In the genomic region with DNA sequence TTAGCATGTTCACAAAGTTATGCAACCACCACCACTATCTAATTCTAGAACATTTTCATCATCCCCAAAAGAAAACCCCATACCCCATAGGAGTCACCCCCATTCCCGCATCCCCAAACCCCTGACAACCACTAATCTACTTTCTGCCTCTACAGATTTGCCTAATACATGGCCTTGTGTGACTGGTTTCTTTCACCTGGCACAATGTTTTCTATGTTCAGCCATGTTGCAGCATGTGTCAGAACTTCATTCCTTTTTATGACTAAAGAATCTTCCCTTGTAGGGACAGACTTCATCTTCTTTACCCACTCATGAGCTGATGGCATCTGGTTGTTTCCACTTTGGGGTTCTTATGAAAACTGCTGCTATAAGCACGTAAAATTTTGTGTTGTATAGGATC, we compare ENCODE assay signal across 11 cellular contexts. TPM values are rescaled to one million over a fixed set of nuclear protein-coding genes. Genes with fewer than 3 reads are reported as not detected.
A peak's percentile ranks its signal among the peaks of the same experiment; 100 is the strongest.
DNase-seq lines count a peak whose midpoint lies in the region; ATAC-seq and TF ChIP-seq lines count a peak whose summit lies in the region.
"Had no signal": no experiment of that assay in that cellular context is flagged by ENCODE, and none has a peak within 500 bp of the region (broad histone marks: within the 10 kb centered on the region; RNA-seq: fewer than 3 reads in every experiment).

No MANE protein-coding gene starts in this region.

- H4K5ac ChIP-seq in mesendoderm (ENCODE audit: low read length), result no peak overlapping the region

- H3K27me3 ChIP-seq in BLaER1 treated with 17β-estradiol and CSF1 and Interleukin-3, amounts not matched to agents 10 nM and 100 nM, result no peaks in the 10 kb centered on the region
- no peaks in the 10 kb centered on the region for H3K27me3 ChIP-seq in HL-60 (ENCODE audit: insufficient read depth, poor library complexity, severe bottlenecking)
- H3K27me3 ChIP-seq in body of pancreas, result no peaks in the 10 kb centered on the region
- no peaks in the 10 kb centered on the region for H3K27me3 ChIP-seq in neutrophil
- no peaks in the 10 kb centered on the region for H3K27me3 ChIP-seq in mesendoderm (ENCODE audit: insufficient read depth, low read length, poor library complexity)

- no peak overlapping the region for H3K23ac ChIP-seq in mesendoderm (ENCODE audit: low read length)

- no peak overlapping the region for H4K8ac ChIP-seq in mesendoderm (ENCODE audit: low read depth, low read length)

- no peak overlapping the region for H3K18ac ChIP-seq in mesendoderm (ENCODE audit: low read length)

- peaks cover 0 to 38% (median 0%) of the 10 kb centered on the region in 11 experiments; a peak in 6 of 22 replicates for H4K20me1 ChIP-seq in BLaER1 treated with 17β-estradiol and CSF1 and Interleukin-3, amounts not matched to agents 10 nM and 100 nM

- H3K9me3 ChIP-seq in BLaER1 treated with 17β-estradiol and CSF1 and Interleukin-3, amounts not matched to agents 10 nM and 100 nM (replicated peaks in 1 of 11), result peaks cover 0 to 9% (median 0%) of the 10 kb centered on the region in 11 experiments; a peak in 6 of 22 replicates
- no peaks in the 10 kb centered on the region for H3K9me3 ChIP-seq in body of pancreas
- H3K9me3 ChIP-seq in neutrophil, result no peaks in the 10 kb centered on the region

- no peak overlapping the region for H3K4ac ChIP-seq in mesendoderm (ENCODE audit: low read depth, low read length)

- intact Hi-C loops in body of pancreas (cut with DNase I), result no loop called here

- ATAC-seq in body of pancreas, result no peak
- ATAC-seq in GM18520 (IDR thresholded peaks at IDR 0.05; ENCODE audit: unreplicated experiment), result no peak
- ATAC-seq: GM23338 had no signal

- H3K4me2 ChIP-seq in BLaER1 treated with 17β-estradiol and CSF1 and Interleukin-3, amounts not matched to agents 10 nM and 100 nM, result peak overlapping the region; percentile 82 to 98 (median 91)
- no peak overlapping the region for H3K4me2 ChIP-seq in mesendoderm (ENCODE audit: low read length)

- H3K9ac ChIP-seq in BLaER1 treated with 17β-estradiol and CSF1 and Interleukin-3, amounts not matched to agents 10 nM and 100 nM, result peak overlapping the region; percentile 75 to 93 (median 84)
- no peak overlapping the region for H3K9ac ChIP-seq in mesendoderm (ENCODE audit: low read length)

- TF ChIP-seq POLR2A in body of pancreas (IDR thresholded peaks at IDR 0.05), result no peak

- no peak for TF ChIP-seq CTCF in HL-60 (IDR thresholded peaks at IDR 0.05; ENCODE audit: insufficient read depth, low read length)
- no peak for TF ChIP-seq CTCF in body of pancreas (IDR thresholded peaks at IDR 0.05)
- no peak for TF ChIP-seq CTCF in neutrophil (IDR thresholded peaks at IDR 0.05)

- H3K4me1 ChIP-seq in BLaER1 treated with 17β-estradiol and CSF1 and Interleukin-3, amounts not matched to agents 10 nM and 100 nM, result peaks cover 95 to 100% (median 98%) of the 10 kb centered on the region in 10 experiments
- H3K4me1 ChIP-seq in body of pancreas (peaks cover 52% of the 10 kb centered on the region), neutrophil (ENCODE audit: control insufficient read depth in 1 of 2, insufficient read depth in 1 of 2, low read depth in 1 of 2, low read length in 1 of 2) (peaks cover 83 to 86% of the 10 kb centered on the region in 2 experiments), mesendoderm (ENCODE audit: control insufficient read depth, low read depth, low read length) (no peaks in the 10 kb centered on the region)

- H2BK5ac ChIP-seq in mesendoderm (ENCODE audit: low read length), result no peak overlapping the region

- H2AK5ac ChIP-seq in mesendoderm (ENCODE audit: low read length), result no peak overlapping the region

- peaks cover 0 to 26% (median 14%) of the 10 kb centered on the region in 11 experiments; a peak in 12 of 22 replicates for H3K36me3 ChIP-seq in BLaER1 treated with 17β-estradiol and CSF1 and Interleukin-3, amounts not matched to agents 10 nM and 100 nM
- no peaks in the 10 kb centered on the region for H3K36me3 ChIP-seq in body of pancreas (replicated peaks in 1 of 2; ENCODE audit: insufficient read depth in 1 of 2, low read depth in 2 of 2)
- H3K36me3 ChIP-seq in neutrophil, result no peaks in the 10 kb centered on the region
- H3K36me3 ChIP-seq in mesendoderm (ENCODE audit: control insufficient read depth, insufficient read depth, low read length), result no peaks in the 10 kb centered on the region

- peak overlapping the region in 8 of 10 experiments; percentile 14 to 58 (median 46); a peak in 14 of 20 replicates for H3K4me3 ChIP-seq in BLaER1 treated with 17β-estradiol and CSF1 and Interleukin-3, amounts not matched to agents 10 nM and 100 nM
- no peak overlapping the region for H3K4me3 ChIP-seq in HL-60 (replicated peaks; ENCODE audit: insufficient read depth, low read length)
- H3K4me3 ChIP-seq in body of pancreas, result no peak overlapping the region
- H3K4me3 ChIP-seq in neutrophil (ENCODE audit: low read depth in 1 of 2, low read length in 1 of 2), result peak overlapping the region in 1 of 2 experiments; percentile 41
- H3K4me3 ChIP-seq in mesendoderm (ENCODE audit: low read length), result no peak overlapping the region
- H3K4me3 ChIP-seq: GM23338 had no signal

- H2BK120ac ChIP-seq in mesendoderm (ENCODE audit: low read depth, low read length), result no peak overlapping the region

- H3K79me2 ChIP-seq in mesendoderm (ENCODE audit: control insufficient read depth, insufficient read depth, low read length), result no peaks in the 10 kb centered on the region

- peaks cover 2% of the 10 kb centered on the region for H3K79me1 ChIP-seq in mesendoderm (ENCODE audit: low read length)

- 56 to 72% methylated on average over 2 of the region's 2 CpGs for WGBS in body of pancreas, 2 donors
- WGBS in mesendoderm (ENCODE audit: extremely low coverage, insufficient coverage, low lambda C conversion rate), result no CpG with 5 or more reads among the region's 2 CpGs

- no peak overlapping the region for H3K56ac ChIP-seq in mesendoderm (ENCODE audit: low read length)

- no peak overlapping the region for H2BK15ac ChIP-seq in mesendoderm (replicated peaks; ENCODE audit: low read depth)

- peak overlapping the region; percentile 91 to 100 (median 96) for H3K27ac ChIP-seq in BLaER1 treated with 17β-estradiol and CSF1 and Interleukin-3, amounts not matched to agents 10 nM and 100 nM
- H3K27ac ChIP-seq in HL-60 (replicated peaks), result peak overlapping the region; percentile 79
- peak overlapping the region; percentile 48 to 70 (median 60) for H3K27ac ChIP-seq in body of pancreas
- H3K27ac ChIP-seq in neutrophil, result peak overlapping the region; percentile 92
- H3K27ac ChIP-seq in mesendoderm (ENCODE audit: low read depth, low read length), result no peak overlapping the region

- no peak for DNase-seq in HL-60 (ENCODE audit: low read depth in 1 of 2, low spot score in 1 of 2)
- DNase-seq in body of pancreas, result no peak
- no peak for DNase-seq in mesendoderm
- no peak for DNase-seq in NK-92 treated with Interleukin-12 subunit alpha and Interleukin-12 subunit beta, amount 100 ng/mL, for 24 hours (lab: John Stamatoyannopoulos, UW)
- no peak for DNase-seq in germinal center (ENCODE audit: low spot score)
- DNase-seq: activated CD4-positive, CD25-positive, alpha-beta regulatory T cell treated with anti-CD3 and anti-CD28 coated beads, Interleukin-2, amount 50 U/mL, for 72 hours; NCI-H1417 had no signal

RNA-seq across cellular contexts. Expression of a gene that starts 34.6 kb away (rescaled TPM):
- 10 to 100 TPM; 32.2 to 60.6 TPM for total RNA-seq in body of pancreas
- 6.8 TPM for polyA plus RNA-seq in mesendoderm (2013, experiment 1 of 2)
- polyA plus RNA-seq in mesendoderm (2013, experiment 2 of 2), result 6.3 TPM

Comparison
In these comparisons a context has a peak if more than half of its experiments do, and no peak if none do; other contexts are left out.
1. H3K4me3 ChIP-seq: peak in BLaER1 treated with 17β-estradiol and CSF1 and Interleukin-3, amounts not matched to agents 10 nM and 100 nM (8 of 10); none in HL-60 (single experiment), body of pancreas (0 of 2) and mesendoderm (single experiment).